In genomic region chrX:13469963-13470679, GRCh38 we compare ENCODE assay signal across 14 cellular contexts.
DNase-seq lines count a peak whose midpoint lies in the region; ATAC-seq and TF ChIP-seq lines count a peak whose summit lies in the region.
"Had no signal": no experiment of that assay in that cellular context is flagged by ENCODE, and none has a peak within 500 bp of the region (broad histone marks: within the 10 kb centered on the region; RNA-seq: fewer than 3 reads in every experiment).

No MANE protein-coding gene starts in this region.

- TF ChIP-seq CTCF in natural killer cell (IDR thresholded peaks at IDR 0.05), result no peak

- no peak overlapping the region for H3K27ac Mint-ChIP-seq in natural killer cell

- peaks cover 0 to 21% of the 10 kb centered on the region in 2 donors for H3K27me3 Mint-ChIP-seq in natural killer cell (ENCODE audit: low read depth in 2 of 2)

- no peaks in the 10 kb centered on the region for H3K36me3 Mint-ChIP-seq in natural killer cell

- DNase-seq in GM04503 (ENCODE audit: low read depth), result peak; percentile 71
- peak; percentile 41 for DNase-seq in SK-MEL-5 (ENCODE audit: low read depth, low spot score)
- peak; percentile 64 for DNase-seq in fibroblast of gingiva (ENCODE audit: low read depth)
- peak; percentile 28 for DNase-seq in non-pigmented ciliary epithelial cell (ENCODE audit: low read depth)
- no peak for DNase-seq in superior temporal gyrus (ENCODE audit: extremely low spot score)
- no peak for DNase-seq in natural killer cell
- no peak for DNase-seq in activated CD8-positive, alpha-beta memory T cell treated with anti-CD3 and anti-CD28 coated beads, Interleukin-2, amount 50 U/mL, for 48 hours
- DNase-seq: activated CD4-positive, alpha-beta T cell treated with anti-CD3 and anti-CD28 coated beads, Interleukin-2, amount 50 U/mL, for 1 hour; activated naive CD4-positive, alpha-beta T cell; heart left ventricle; NCI-H1105 treated with DMSO at 0.1 percent for 48 hours; NCI-H510A treated with DMSO at 0.1 percent for 48 hours; right lobe of liver had no signal

- intact Hi-C loops in natural killer cell (cut with micrococcal nuclease), result no loop called here

- H3K4me1 Mint-ChIP-seq in natural killer cell, result peaks cover 25 to 26% of the 10 kb centered on the region in 2 donors

- ATAC-seq in natural killer cell, result no peak
- no peak for ATAC-seq in HG03175 (IDR thresholded peaks at IDR 0.05; ENCODE audit: unreplicated experiment)
- ATAC-seq: right lobe of liver had no signal

- H3K9me3 Mint-ChIP-seq in natural killer cell, result peaks cover 0 to 3% of the 10 kb centered on the region in 2 donors

- in situ Hi-C loops in SK-MEL-5 (cut with HindIII; ENCODE audit: low pct_unique_long_range_greater_than_20kb, low sequenced_read_pairs), result no loop called here

- no peak overlapping the region for H3K4me3 Mint-ChIP-seq in natural killer cell

Comparison
In these comparisons a context has a peak if more than half of its experiments do, and no peak if none do; other contexts are left out.
1. DNase-seq: peak in GM04503 (single experiment), SK-MEL-5 (single experiment), fibroblast of gingiva (single experiment) and non-pigmented ciliary epithelial cell (single experiment); none in superior temporal gyrus (single experiment), natural killer cell (single experiment) and activated CD8-positive, alpha-beta memory T cell treated with anti-CD3 and anti-CD28 coated beads, Interleukin-2, amount 50 U/mL, for 48 hours (single experiment).